Comparison of ENCODE assay signal across 15 cellular contexts in the genomic region with DNA sequence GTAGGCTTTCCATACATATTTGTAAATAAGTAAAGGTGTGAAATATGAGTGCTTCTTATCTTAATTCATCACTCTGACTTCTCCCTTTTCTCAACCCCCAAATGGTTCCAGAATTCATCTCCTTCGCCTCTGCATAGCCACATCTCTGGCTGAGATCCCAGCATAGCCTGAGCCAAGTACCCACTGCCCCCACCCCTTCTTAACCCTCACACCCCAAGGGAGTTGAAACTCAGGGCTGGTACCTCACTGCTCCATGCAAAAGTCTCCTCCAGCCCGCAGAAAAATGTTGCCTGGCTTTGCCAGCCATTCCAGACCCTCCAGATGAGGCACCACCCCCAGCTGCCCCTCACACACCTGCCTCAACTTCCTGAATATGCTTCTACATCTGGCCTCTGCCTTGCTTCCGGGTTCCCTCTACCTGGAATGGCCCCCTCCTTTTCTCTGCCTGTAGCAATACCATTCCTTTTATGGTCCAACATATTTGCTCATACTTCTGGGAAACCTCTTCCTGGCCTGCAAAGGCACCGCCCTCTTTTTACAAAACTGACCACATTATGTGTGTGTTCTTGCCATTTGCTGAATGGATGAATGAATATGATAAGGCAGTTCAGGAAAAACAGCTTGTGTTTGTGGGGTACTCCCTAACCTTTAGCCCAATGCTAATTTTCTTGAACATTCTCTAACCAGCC.
A peak's percentile ranks its signal among the peaks of the same experiment; 100 is the strongest.
DNase-seq lines count a peak whose midpoint lies in the region; ATAC-seq and TF ChIP-seq lines count a peak whose summit lies in the region.
"Had no signal": no experiment of that assay in that cellular context is flagged by ENCODE, and none has a peak within 500 bp of the region (broad histone marks: within the 10 kb centered on the region; RNA-seq: fewer than 3 reads in every experiment).

No MANE protein-coding gene starts in this region.

- no peaks in the 10 kb centered on the region for H3K4me1 Mint-ChIP-seq in stimulated activated effector memory CD8-positive, alpha-beta T cell treated with anti-CD3 and anti-CD28 coated beads, Interleukin-12 subunit alpha, Interleukin-12 subunit beta, amount 100 ng/mL, for 72 hours

- no peak for TF ChIP-seq CTCF in transverse colon (IDR thresholded peaks at IDR 0.05)

- no peaks in the 10 kb centered on the region for H3K27me3 ChIP-seq in transverse colon

- H3K4me1 ChIP-seq in transverse colon = peaks cover 3 to 23% (median 5%) of the 10 kb centered on the region in 4 donors

- in situ Hi-C loops in transverse colon (cut with MboI; ENCODE audit: low pct_ligation_motif_present in 1 of 4, low pct_unique_long_range_greater_than_20kb in 1 of 4, low sequenced_read_pairs in 3 of 4) = loop anchor here in 1 of 4 donors (25.0 kb wide), 1 partner anchor 91 kb away; no protein-coding TSS in a partner anchor

- peak overlapping the region; percentile 32 to 62 (median 42) for H3K27ac ChIP-seq in transverse colon
- H3K27ac ChIP-seq: RWPE1 had no signal

- H3K9me3 ChIP-seq in transverse colon = no peaks in the 10 kb centered on the region
- H3K9me3 ChIP-seq: heart right ventricle had no signal

- TF ChIP-seq POLR2A in transverse colon (IDR thresholded peaks at IDR 0.05) = no peak

- DNase-seq in NCI-H2029 (lab: John Stamatoyannopoulos, UW) = peak; percentile 64
- DNase-seq in NCI-H2029 treated with DMSO at 0.1 percent for 48 hours (lab: John Stamatoyannopoulos, UW) = no peak
- peak; percentile 67 for DNase-seq in astrocyte of the hippocampus (ENCODE audit: low read depth, low spot score)
- no peak for DNase-seq in left colon
- DNase-seq in transverse colon = no peak
- no peak for DNase-seq in activated CD4-positive, alpha-beta T cell treated with anti-CD3 and anti-CD28 coated beads for 48 hours
- no peak for DNase-seq in stimulated activated effector memory CD8-positive, alpha-beta T cell treated with anti-CD3 and anti-CD28 coated beads, Interleukin-12 subunit alpha, Interleukin-12 subunit beta, amount 100 ng/mL, for 72 hours (ENCODE audit: low spot score in 2 of 2)
- DNase-seq: DMS53, heart right ventricle, IMR-90, NCI-H2227 treated with DMSO at 0.1 percent for 48 hours had no signal

- 30 to 45% methylated on average over 4 of the region's 4 CpGs for WGBS in transverse colon (ENCODE audit: low coverage in 1 of 2), 2 donors

- ATAC-seq in left colon (peak; percentile 49), HG02759 (IDR thresholded peaks at IDR 0.05; ENCODE audit: unreplicated experiment) (no peak)
- no peak for ATAC-seq in stimulated activated effector memory CD8-positive, alpha-beta T cell treated with anti-CD3 and anti-CD28 coated beads, Interleukin-12 subunit alpha, Interleukin-12 subunit beta, amount 100 ng/mL, for 72 hours
- ATAC-seq: sciatic nerve had no signal

- intact Hi-C loops in left colon (cut with DNase I, micrococcal nuclease) = no loop called here
- intact Hi-C loops in transverse colon (cut with DNase I; ENCODE audit: low total_unique reads) = no loop called here

- H3K4me3 ChIP-seq in transverse colon = no peak overlapping the region
- H3K4me3 ChIP-seq: heart right ventricle had no signal

- H3K27ac Mint-ChIP-seq in stimulated activated effector memory CD8-positive, alpha-beta T cell treated with anti-CD3 and anti-CD28 coated beads, Interleukin-12 subunit alpha, Interleukin-12 subunit beta, amount 100 ng/mL, for 72 hours = no peak overlapping the region
- H3K27ac Mint-ChIP-seq: memory B cell had no signal

- H3K9me3 Mint-ChIP-seq in stimulated activated effector memory CD8-positive, alpha-beta T cell treated with anti-CD3 and anti-CD28 coated beads, Interleukin-12 subunit alpha, Interleukin-12 subunit beta, amount 100 ng/mL, for 72 hours = peaks cover 3% of the 10 kb centered on the region

- no peaks in the 10 kb centered on the region for H3K36me3 Mint-ChIP-seq in stimulated activated effector memory CD8-positive, alpha-beta T cell treated with anti-CD3 and anti-CD28 coated beads, Interleukin-12 subunit alpha, Interleukin-12 subunit beta, amount 100 ng/mL, for 72 hours

- H3K36me3 ChIP-seq in transverse colon = no peaks in the 10 kb centered on the region
- H3K36me3 ChIP-seq: heart right ventricle had no signal

- H3K4me3 Mint-ChIP-seq in stimulated activated effector memory CD8-positive, alpha-beta T cell treated with anti-CD3 and anti-CD28 coated beads, Interleukin-12 subunit alpha, Interleukin-12 subunit beta, amount 100 ng/mL, for 72 hours = no peak overlapping the region
- H3K4me3 Mint-ChIP-seq: memory B cell had no signal

- TF ChIP-seq EP300 in transverse colon (IDR thresholded peaks at IDR 0.05; ENCODE audit: low read depth) = no peak

Comparison
In these comparisons a context has a peak if more than half of its experiments do, and no peak if none do; other contexts are left out.
1. DNase-seq: peak in NCI-H2029 (single experiment) and astrocyte of the hippocampus (single experiment); none in NCI-H2029 treated with DMSO at 0.1 percent for 48 hours (single experiment), left colon (0 of 2), transverse colon (single experiment), activated CD4-positive, alpha-beta T cell treated with anti-CD3 and anti-CD28 coated beads for 48 hours (single experiment) and stimulated activated effector memory CD8-positive, alpha-beta T cell treated with anti-CD3 and anti-CD28 coated beads, Interleukin-12 subunit alpha, Interleukin-12 subunit beta, amount 100 ng/mL, for 72 hours (0 of 2).